Comparison of ENCODE assay signal across 8 cellular contexts in genomic region chr21:38352536-38353219, GRCh38.
DNase-seq lines count a peak whose midpoint lies in the region; ATAC-seq, FAIRE-seq and TF ChIP-seq lines count a peak whose summit lies in the region.

No MANE protein-coding gene starts in this region.

- H3K4me1 ChIP-seq in DOHH2 (ENCODE audit: control insufficient read depth, low read length) (no peaks in the 10 kb centered on the region), K562 (replicated peaks in 1 of 2; ENCODE audit: control insufficient read depth in 2 of 2, insufficient read depth in 2 of 2, low read length in 2 of 2) (peaks cover 0 to 8% of the 10 kb centered on the region in 2 experiments; a peak in 2 of 5 replicates)

- CTCF ChIA-PET in K562 (lab: Yijun Ruan, JAX; ENCODE audit: low intra/inter-chr PET ratio): interaction anchor here (0.6 to 1.6 kb wide), 6 partner anchors 133 to 1186 kb away, joined by 3 to 8 read pairs (median 3); no protein-coding TSS in a partner anchor

- DNase-seq in KBM-7 (peak; percentile 63), RKO (ENCODE audit: low spot score) (peak; percentile 1), K562 (ENCODE audit: extremely low read depth in 1 of 4, low spot score in 3 of 4) (peak; percentile 62 to 72 (median 68)), iris pigment epithelial cell (ENCODE audit: low read depth) (peak; percentile 66)
- DNase-seq in stimulated activated CD4-positive, alpha-beta T cell treated with anti-CD3 and anti-CD28 coated beads, Interleukin-2, amount 100 ng/mL, for 24 hours: peak; percentile 67 to 69

- H3K79me2 ChIP-seq in DOHH2 (ENCODE audit: control insufficient read depth, low read length) (no peaks in the 10 kb centered on the region), K562 (ENCODE audit: control insufficient read depth, insufficient read depth, low read length) (no peaks in the 10 kb centered on the region)

- H3K4me2 ChIP-seq in DOHH2 (ENCODE audit: low read length): no peak overlapping the region
- no peak overlapping the region for H3K4me2 ChIP-seq in K562 (ENCODE audit: insufficient read depth, low read length)

- peak; percentile 69 for ATAC-seq in K562
- no peak for ATAC-seq in HG03378 (IDR thresholded peaks at IDR 0.05; ENCODE audit: unreplicated experiment)
- ATAC-seq in GM18520 (IDR thresholded peaks at IDR 0.05; ENCODE audit: unreplicated experiment): no peak

- peak; percentile 72 to 90 for TF ChIP-seq RAD21 in K562 (CRISPR knock-in tag; conservative IDR thresholded peaks at IDR 0.05 in 1 of 2, IDR thresholded peaks at IDR 0.05 in 1 of 2)

- WGBS in K562 (ENCODE audit: insufficient coverage, low coverage, missing lambda C conversion rate): 23% methylated on average over 6 of the region's 6 CpGs

- FAIRE-seq in K562 (lab: Jason Lieb, UNC): peak; percentile 85

- H3K36me3 ChIP-seq in DOHH2 (ENCODE audit: control insufficient read depth, low read length): no peaks in the 10 kb centered on the region
- no peaks in the 10 kb centered on the region for H3K36me3 ChIP-seq in K562 (ENCODE audit: control insufficient read depth, insufficient read depth, low read length)

- BruUV-seq in K562 (replicated peaks; lab: Mats Ljungman, UMichigan): no TSS peak

- H3K27ac ChIP-seq in DOHH2 (ENCODE audit: low read depth, low read length): no peak overlapping the region
- H3K27ac ChIP-seq in K562 (ENCODE audit: extremely low read depth, low read depth, low read length): no peak overlapping the region

- H3K9me2 ChIP-seq in DOHH2 (replicated peaks; ENCODE audit: control insufficient read depth, low read length): no peaks in the 10 kb centered on the region

- no peak overlapping the region for H3K9ac ChIP-seq in K562 (ENCODE audit: insufficient read depth in 1 of 2, low read depth in 2 of 2, low read length in 2 of 2)

- H3K27me3 ChIP-seq in DOHH2 (ENCODE audit: control insufficient read depth, low read length): no peaks in the 10 kb centered on the region
- H3K27me3 ChIP-seq in K562 (ENCODE audit: control insufficient read depth in 2 of 2, insufficient read depth in 2 of 2, low read length in 2 of 2): peaks cover 12 to 35% of the 10 kb centered on the region in 2 experiments

- TF ChIP-seq POLR2A in K562 (conservative IDR thresholded peaks at IDR 0.05): no peak

- in situ Hi-C loops in KBM-7 (cut with MboI; ENCODE audit: low pct_unique_long_range_greater_than_20kb, low sequenced_read_pairs): no loop called here
- in situ Hi-C loops in K562 (cut with MboI): loop anchor here (5.0 kb wide), 2 partner anchors 195 to 655 kb away; no protein-coding TSS in a partner anchor

- TF ChIP-seq EP300 in K562 (IDR thresholded peaks at IDR 0.05; ENCODE audit: low read length): no peak

- H3K9me1 ChIP-seq in K562 (ENCODE audit: control insufficient read depth, insufficient read depth, low read length): no peaks in the 10 kb centered on the region

- POLR2A ChIA-PET in K562 (lab: Yijun Ruan, JAX): interaction anchor here (0.5 to 1.2 kb wide), 3 partner anchors 9 to 903 kb away, joined by 3 read pairs; no protein-coding TSS in a partner anchor

- no peak overlapping the region for H2AFZ ChIP-seq in K562 (ENCODE audit: low read depth, low read length)

- H3F3A ChIP-seq in DOHH2 (ENCODE audit: control insufficient read depth, insufficient read depth): no peaks in the 10 kb centered on the region

- peak; percentile 54 for TF ChIP-seq CTCF in DOHH2 (IDR thresholded peaks at IDR 0.05; ENCODE audit: low read depth, low read length, poor library complexity, severe bottlenecking)
- peak; percentile 80 to 94 (median 87) for TF ChIP-seq CTCF in K562 (IDR thresholded peaks at IDR 0.05 in 2 of 3, conservative IDR thresholded peaks at IDR 0.05 in 1 of 3; ENCODE audit: insufficient read depth in 2 of 3, low read depth in 1 of 3, low read length in 3 of 3)

- H4K20me1 ChIP-seq in DOHH2 (ENCODE audit: control insufficient read depth, insufficient read depth, low read depth, low read length): no peaks in the 10 kb centered on the region
- H4K20me1 ChIP-seq in K562 (replicated peaks; ENCODE audit: control insufficient read depth, insufficient read depth, low read length): no peaks in the 10 kb centered on the region; the same call in 1 of the 2 replicates

- H3K9me3 ChIP-seq in DOHH2 (ENCODE audit: control insufficient read depth, insufficient read depth, low read length) (no peaks in the 10 kb centered on the region), K562 (replicated peaks; ENCODE audit: control insufficient read depth, insufficient read depth, low read depth, low read length) (no peaks in the 10 kb centered on the region)

- intact Hi-C loops in K562 (cut with micrococcal nuclease): loop anchor here (1.0 to 10.0 kb wide), 6 partner anchors 133 to 678 kb away; partner anchors contain the start of gene KCNJ6

- H3K4me3 ChIP-seq in DOHH2 (ENCODE audit: low read length): no peak overlapping the region
- H3K4me3 ChIP-seq in K562: no peak overlapping the region

TF ChIP-seq in K562, 482 proteins besides CTCF, POLR2A, EP300 and RAD21 (continues in another document):
- TF ChIP-seq STAT6 (CRISPR knock-in tag; IDR thresholded peaks at IDR 0.05) (no peak), CEBPB (tag; IDR thresholded peaks at IDR 0.05) (no peak), ZNF764 (CRISPR knock-in tag; IDR thresholded peaks at IDR 0.05; ENCODE audit: low read depth) (no peak), NCOR1 (IDR thresholded peaks at IDR 0.05) (no peak), CLOCK (CRISPR knock-in tag; IDR thresholded peaks at IDR 0.05; ENCODE audit: borderline replicate concordance) (no peak), STAG1 (CRISPR knock-in tag; IDR thresholded peaks at IDR 0.05; ENCODE audit: borderline replicate concordance) (peak; percentile 50; the same call in 1 of the 2 replicates), CTBP1 (IDR thresholded peaks at IDR 0.05; ENCODE audit: borderline replicate concordance) (0 out of 2 replicates have a peak, but pooled peaks have one; percentile 15), DEAF1 (CRISPR knock-in tag; IDR thresholded peaks at IDR 0.05) (peak; percentile 57), SMC3 (conservative IDR thresholded peaks at IDR 0.05; ENCODE audit: insufficient read depth, low read depth, low read length) (peak; percentile 78)

Comparison
In these comparisons a context has a peak if more than half of its experiments do, and no peak if none do; other contexts are left out.
1. DNase-seq: peak in every context shown above with its lines; median percentile 68 in K562; 68 in stimulated activated CD4-positive, alpha-beta T cell treated with anti-CD3 and anti-CD28 coated beads, Interleukin-2, amount 100 ng/mL, for 24 hours; 66 in iris pigment epithelial cell; 63 in KBM-7; 1 in RKO.